In genomic region chr2:206086683-206087350, GRCh38 we compare ENCODE assay signal across 8 cellular contexts. TPM values are rescaled to one million over a fixed set of nuclear protein-coding genes. Genes with fewer than 3 reads are reported as not detected.
DNase-seq lines count a peak whose midpoint lies in the region; FAIRE-seq and TF ChIP-seq lines count a peak whose summit lies in the region.

No MANE protein-coding gene starts in this region.

- no peaks in the 10 kb centered on the region for H4K20me1 ChIP-seq in keratinocyte (ENCODE audit: control insufficient read depth, extremely low read depth, insufficient read depth, low read length)

- peak; percentile 50 for DNase-seq in ELR (ENCODE audit: low read depth)
- DNase-seq in NAMALWA (ENCODE audit: low spot score) = peak; percentile 38
- DNase-seq in ascending aorta (ENCODE audit: low spot score in 2 of 2) = no peak
- no peak for DNase-seq in keratinocyte (ENCODE audit: low read depth, low spot score)
- DNase-seq in ureter (ENCODE audit: low spot score) = no peak
- DNase-seq in posterior vena cava (ENCODE audit: low spot score) = no peak
- DNase-seq in head of caudate nucleus = no peak

- no peaks in the 10 kb centered on the region for H3K27me3 ChIP-seq in ascending aorta
- H3K27me3 ChIP-seq in keratinocyte (ENCODE audit: control insufficient read depth, extremely low read depth, insufficient read depth, low read length) = no peaks in the 10 kb centered on the region
- no peaks in the 10 kb centered on the region for H3K27me3 ChIP-seq in subcutaneous abdominal adipose tissue (ENCODE audit: control insufficient read depth in 5 of 5, insufficient read depth in 4 of 5, low read length in 5 of 5)

- intact Hi-C loops in ascending aorta (cut with DNase I) (loop anchor here (1.0 to 10.0 kb wide), 2 partner anchors 72 to 188 kb away; partner anchors contain the start of genes EEF1B2, NDUFS1 and ZDBF2), posterior vena cava (cut with DNase I) (no loop called here), head of caudate nucleus (cut with DNase I) (loop anchor here (5.0 kb wide), 1 partner anchor 70 kb away; the partner anchor contains the start of genes EEF1B2 and NDUFS1)

- H3K36me3 ChIP-seq in ascending aorta (peaks cover 0 to 5% of the 10 kb centered on the region in 2 donors), keratinocyte (ENCODE audit: control insufficient read depth in 2 of 2, extremely low read depth in 1 of 2, insufficient read depth in 2 of 2, low read length in 2 of 2) (no peaks in the 10 kb centered on the region), subcutaneous abdominal adipose tissue (ENCODE audit: control insufficient read depth in 5 of 5, insufficient read depth in 5 of 5, low read length in 5 of 5) (peaks cover 0 to 5% (median 0%) of the 10 kb centered on the region in 5 donors)

- H3K9me3 ChIP-seq in ascending aorta = no peaks in the 10 kb centered on the region
- H3K9me3 ChIP-seq in keratinocyte (ENCODE audit: control insufficient read depth, low read depth, low read length) = no peaks in the 10 kb centered on the region
- H3K9me3 ChIP-seq in subcutaneous abdominal adipose tissue (ENCODE audit: control insufficient read depth in 5 of 5, low read length in 5 of 5) = no peaks in the 10 kb centered on the region

- peak overlapping the region; percentile 98 for H3K9ac ChIP-seq in keratinocyte (ENCODE audit: control insufficient read depth, extremely low read depth, insufficient read depth, low read length)
- peak overlapping the region; percentile 75 to 99 (median 96) for H3K9ac ChIP-seq in subcutaneous abdominal adipose tissue (ENCODE audit: low read length in 5 of 5)

- H3K4me3 ChIP-seq in ascending aorta (peak overlapping the region; percentile 88 to 98), keratinocyte (ENCODE audit: control insufficient read depth in 2 of 3, extremely low read depth in 1 of 3, insufficient read depth in 2 of 3, low read depth in 1 of 3, low read length in 3 of 3) (peak overlapping the region; percentile 53 to 97 (median 92)), subcutaneous abdominal adipose tissue (ENCODE audit: low read depth in 1 of 5, low read length in 5 of 5) (peak overlapping the region; percentile 79 to 92 (median 85))

- TF ChIP-seq CTCF in ascending aorta (IDR thresholded peaks at IDR 0.05) (no peak), keratinocyte (optimal IDR thresholded peaks at IDR 0.05 in 1 of 3, IDR thresholded peaks at IDR 0.05 in 1 of 3, conservative IDR thresholded peaks at IDR 0.05 in 1 of 3; ENCODE audit: extremely low read depth in 1 of 3, insufficient read depth in 2 of 3, low read length in 3 of 3) (no peak)

- H3K4me2 ChIP-seq in keratinocyte (ENCODE audit: control insufficient read depth, extremely low read depth, insufficient read depth, low read depth, low read length) = peak overlapping the region; percentile 97

- peak overlapping the region; percentile 59 for H2AFZ ChIP-seq in keratinocyte (ENCODE audit: control insufficient read depth, low read length)

- FAIRE-seq in keratinocyte (lab: Jason Lieb, UNC) = no peak

- H3K27ac ChIP-seq in ascending aorta = peak overlapping the region; percentile 98 to 99
- H3K27ac ChIP-seq in keratinocyte (ENCODE audit: control insufficient read depth, insufficient read depth, low read length) = peak overlapping the region; percentile 96
- peak overlapping the region; percentile 96 for H3K27ac ChIP-seq in subcutaneous abdominal adipose tissue (ENCODE audit: low read depth, low read length)

- H3K9me1 ChIP-seq in keratinocyte (ENCODE audit: control insufficient read depth, extremely low read depth, insufficient read depth, low read length) = no peaks in the 10 kb centered on the region

- dilution Hi-C loops in keratinocyte (cut with MboI; ENCODE audit: extremely low pct_ligation_motif_present, low sequenced_read_pairs) = no loop called here

- H3K4me1 ChIP-seq in ascending aorta (peaks cover 0 to 17% of the 10 kb centered on the region in 2 donors), keratinocyte (ENCODE audit: control insufficient read depth, extremely low read depth, insufficient read depth, low read length) (peaks cover 10% of the 10 kb centered on the region), subcutaneous abdominal adipose tissue (ENCODE audit: control insufficient read depth in 5 of 5, insufficient read depth in 5 of 5, low read length in 5 of 5) (peaks cover 3 to 22% (median 17%) of the 10 kb centered on the region in 5 donors)

- H3K79me2 ChIP-seq in keratinocyte (ENCODE audit: control insufficient read depth, insufficient read depth, low read length) = peaks cover 42% of the 10 kb centered on the region

RNA-seq across cellular contexts. Expression of gene INO80D, which starts 0.8 kb away (rescaled TPM):
- 10.1 TPM for total RNA-seq in ascending aorta
- 4.1 to 6.4 TPM (median 4.6 TPM) in 3 replicates for polyA plus RNA-seq in keratinocyte
- polyA plus RNA-seq in keratinocyte (2011; ENCODE audit: low read depth) = 4.0 TPM
- 1.8 and 2.3 TPM in 2 replicates for polyA plus RNA-seq in keratinocyte (2011; cell fraction: cytosol; rRNA removed)
- polyA plus RNA-seq in keratinocyte (2011; cell fraction: nucleus; rRNA removed) = 10.5 and 11.5 TPM in 2 replicates
- 2.4 and 4.1 TPM in 2 replicates for polyA plus RNA-seq in keratinocyte (2012; ENCODE audit: low replicate concordance)
- polyA minus RNA-seq in keratinocyte = 23.7 to 37.6 TPM (median 36.7 TPM) in 3 replicates
- 10.4 TPM for polyA minus RNA-seq in keratinocyte (2011; cell fraction: cytosol; rRNA and poly(A)+ RNA removed)
- polyA minus RNA-seq in keratinocyte (2011; cell fraction: nucleus; rRNA and poly(A)+ RNA removed) = 23.0 and 38.2 TPM in 2 replicates
- 42.8 TPM for total RNA-seq in ureter
- 10 to 100 TPM; 21.4 to 25.2 TPM for total RNA-seq in posterior vena cava

Comparison
In these comparisons a context has a peak if more than half of its experiments do, and no peak if none do; other contexts are left out.
1. DNase-seq: peak in ELR (single experiment) and NAMALWA (single experiment); none in ascending aorta (0 of 2), keratinocyte (single experiment), ureter (single experiment), posterior vena cava (single experiment) and head of caudate nucleus (0 of 42).
2. intact Hi-C loops: an anchor here in ascending aorta (1.0 to 10.0 kb wide) and head of caudate nucleus (5.0 kb wide); none called in posterior vena cava.
3. Peak in every context shown above with its lines, with median percentiles within 50 percentile points of each other: H3K27ac ChIP-seq and H3K4me3 ChIP-seq.